ENCODE assay signal across 14 cellular contexts in the genomic region with DNA sequence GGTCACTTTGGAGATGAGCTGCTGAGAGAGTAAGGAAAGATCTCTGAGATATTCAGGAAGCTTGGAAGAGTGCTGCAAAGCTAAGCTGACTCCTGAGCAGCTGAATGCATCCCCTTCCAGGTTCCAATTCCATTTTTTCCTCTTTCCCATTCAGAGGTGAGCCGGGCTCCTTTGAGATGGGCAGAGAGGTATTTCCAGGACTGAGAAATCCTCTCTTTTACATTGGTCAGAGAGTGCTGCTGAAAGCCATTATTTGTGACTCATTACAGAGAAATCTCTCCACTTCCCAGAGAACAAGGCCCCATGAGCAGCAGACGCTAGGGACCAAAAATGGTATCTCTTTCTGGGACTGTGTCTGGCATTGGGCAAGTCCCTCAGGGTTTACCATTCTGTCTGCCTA. TPM values are rescaled to one million over a fixed set of nuclear protein-coding genes. Genes with fewer than 3 reads are reported as not detected.
DNase-seq lines count a peak whose midpoint lies in the region; TF ChIP-seq lines count a peak whose summit lies in the region.
"Had no signal": no experiment of that assay in that cellular context is flagged by ENCODE, and none has a peak within 500 bp of the region (broad histone marks: within the 10 kb centered on the region; RNA-seq: fewer than 3 reads in every experiment).

No MANE protein-coding gene starts in this region.

- peaks cover 58% of the 10 kb centered on the region for H3K27me3 Mint-ChIP-seq in brain

- no peak for TF ChIP-seq CTCF in brain (conservative IDR thresholded peaks at IDR 0.05)

- H3K36me3 Mint-ChIP-seq in brain, result no peaks in the 10 kb centered on the region
- H3K36me3 Mint-ChIP-seq: activated CD8-positive, alpha-beta memory T cell treated with anti-CD3 and anti-CD28 coated beads, Interleukin-2, amount 10 ng/mL, durations not matched to agents 7 days and 5 days; activated naive CD8-positive, alpha-beta T cell treated with anti-CD3 and anti-CD28 coated beads, Interleukin-2, amount 10 ng/mL, durations not matched to agents 7 days and 5 days; stimulated activated memory B cell treated with anti-CD40 and anti-IgM and Interleukin-4, amounts not matched to agents 10 μg/mL and 1 μg/mL and 100 μg/mL, for 72 hours had no signal

- peak overlapping the region in 2 of 5 experiments; percentile 65 to 92 for H3K27ac Mint-ChIP-seq in brain
- H3K27ac Mint-ChIP-seq: activated CD8-positive, alpha-beta memory T cell treated with anti-CD3 and anti-CD28 coated beads, Interleukin-2, amount 10 ng/mL, durations not matched to agents 7 days and 5 days; activated naive CD8-positive, alpha-beta T cell treated with anti-CD3 and anti-CD28 coated beads, Interleukin-2, amount 10 ng/mL, durations not matched to agents 7 days and 5 days; CD14-positive monocyte; stimulated activated memory B cell treated with anti-CD40 and anti-IgM and Interleukin-4, amounts not matched to agents 10 μg/mL and 1 μg/mL and 100 μg/mL, for 72 hours had no signal

- DNase-seq in DMS 273 treated with DMSO at 0.1 percent for 48 hours (lab: John Stamatoyannopoulos, UW) (peak; percentile 58), HT1080 (ENCODE audit: low read depth) (peak; percentile 76), left kidney (ENCODE audit: low read depth, low spot score) (peak; percentile 20), NCI-H1092 (lab: John Stamatoyannopoulos, UW) (no peak), HuH-7.5 (ENCODE audit: low spot score) (no peak), NCI-H2196 treated with DMSO at 0.1 percent for 48 hours (lab: John Stamatoyannopoulos, UW; ENCODE audit: unreplicated experiment) (no peak)
- no peak for DNase-seq in stimulated activated naive CD4-positive, alpha-beta T cell treated with Interleukin-2 at 50 U/mL for 16 hours (lab: John Stamatoyannopoulos, UW)
- DNase-seq: activated CD8-positive, alpha-beta memory T cell treated with anti-CD3 and anti-CD28 coated beads, Interleukin-2, amount 10 ng/mL, durations not matched to agents 7 days and 5 days; activated naive CD8-positive, alpha-beta T cell treated with anti-CD3 and anti-CD28 coated beads, Interleukin-2, amount 10 ng/mL, durations not matched to agents 7 days and 5 days; effector CD4-positive, alpha-beta T cell; glutamatergic neuron had no signal

- peaks cover 13% of the 10 kb centered on the region for H3K4me1 Mint-ChIP-seq in brain
- H3K4me1 Mint-ChIP-seq: stimulated activated memory B cell treated with anti-CD40 and anti-IgM and Interleukin-4, amounts not matched to agents 10 μg/mL and 1 μg/mL and 100 μg/mL, for 72 hours had no signal

- peaks cover 0 to 3% (median 0%) of the 10 kb centered on the region in 5 experiments for H3K9me3 Mint-ChIP-seq in brain
- H3K9me3 Mint-ChIP-seq: activated naive CD8-positive, alpha-beta T cell treated with anti-CD3 and anti-CD28 coated beads, Interleukin-2, amount 10 ng/mL, durations not matched to agents 7 days and 5 days had no signal

- peak overlapping the region in 3 of 5 experiments; percentile 50 to 76 (median 67) for H3K4me3 Mint-ChIP-seq in brain
- H3K4me3 Mint-ChIP-seq: activated CD8-positive, alpha-beta memory T cell treated with anti-CD3 and anti-CD28 coated beads, Interleukin-2, amount 10 ng/mL, durations not matched to agents 7 days and 5 days; activated naive CD8-positive, alpha-beta T cell treated with anti-CD3 and anti-CD28 coated beads, Interleukin-2, amount 10 ng/mL, durations not matched to agents 7 days and 5 days; stimulated activated memory B cell treated with anti-CD40 and anti-IgM and Interleukin-4, amounts not matched to agents 10 μg/mL and 1 μg/mL and 100 μg/mL, for 72 hours had no signal

RNA-seq across cellular contexts. Expression of a gene that starts 3.7 kb away (rescaled TPM):
- 11.0 and 13.9 TPM in 2 replicates for total RNA-seq in HT1080 (2014; rRNA removed; shearing (Covaris generic))
- polyA plus RNA-seq in HT1080 (2015; cell fraction: cytosol; rRNA removed), result 6.1 and 6.8 TPM in 2 replicates
- polyA plus RNA-seq in HT1080 (2015; cell fraction: nucleus; rRNA removed), result 10.4 and 13.3 TPM in 2 replicates
- 1.6 TPM for polyA plus RNA-seq in brain (ENCODE audit: insufficient read depth, low read depth, low replicate concordance)
- total RNA-seq: activated CD8-positive, alpha-beta memory T cell treated with anti-CD3 and anti-CD28 coated beads, Interleukin-2, amount 10 ng/mL, durations not matched to agents 7 days and 5 days had no signal

Comparison
In these comparisons a context has a peak if more than half of its experiments do, and no peak if none do; other contexts are left out.
1. DNase-seq: peak in DMS 273 treated with DMSO at 0.1 percent for 48 hours (single experiment), HT1080 (single experiment) and left kidney (single experiment); none in NCI-H1092 (single experiment), stimulated activated naive CD4-positive, alpha-beta T cell treated with Interleukin-2 at 50 U/mL for 16 hours (single experiment), HuH-7.5 (single experiment) and NCI-H2196 treated with DMSO at 0.1 percent for 48 hours (single experiment).